Comparison of ENCODE assay signal across 8 cellular contexts in the genomic region with DNA sequence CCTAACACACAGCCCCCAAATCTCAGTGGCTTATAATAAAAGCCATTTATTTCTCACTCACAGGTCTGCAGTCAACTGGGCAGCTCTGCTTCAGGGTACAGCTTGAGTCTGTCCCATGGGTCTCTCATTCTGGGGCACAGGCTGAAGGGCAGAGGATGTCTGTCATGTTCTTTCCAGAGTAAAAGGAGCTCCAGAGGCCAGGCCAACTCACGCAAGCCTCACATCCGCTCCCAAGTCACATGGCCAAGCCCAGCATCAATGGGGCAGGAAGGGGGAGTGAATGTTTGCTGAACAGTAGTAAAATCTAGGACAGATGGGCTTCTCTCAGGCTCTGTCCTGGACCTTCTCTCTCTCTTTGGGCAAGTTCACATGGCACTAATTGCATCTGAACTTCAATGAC. TPM values are rescaled to one million over a fixed set of nuclear protein-coding genes. Genes with fewer than 3 reads are reported as not detected.
DNase-seq lines count a peak whose midpoint lies in the region; ATAC-seq and TF ChIP-seq lines count a peak whose summit lies in the region.

No MANE protein-coding gene starts in this region.

- H3K36me3 ChIP-seq in DOHH2 (ENCODE audit: control insufficient read depth, low read length) (no peaks in the 10 kb centered on the region), RWPE2 (ENCODE audit: low read depth) (no peaks in the 10 kb centered on the region), neural progenitor cell (no peaks in the 10 kb centered on the region)

- H3K4me1 ChIP-seq in DOHH2 (ENCODE audit: control insufficient read depth, low read length) (peaks cover 24% of the 10 kb centered on the region), RWPE2 (ENCODE audit: insufficient read depth, poor library complexity, severe bottlenecking) (peaks cover 5% of the 10 kb centered on the region), neural progenitor cell (peaks cover 29% of the 10 kb centered on the region)

- H3K4me3 Mint-ChIP-seq in neural progenitor cell, result no peak overlapping the region

- H3K9ac ChIP-seq in neural progenitor cell, result no peak overlapping the region

- peak; percentile 54 for ATAC-seq in RWPE2 (ENCODE audit: low read depth)
- ATAC-seq in esophagus mucosa, result peak; percentile 27
- ATAC-seq in GM21423 (IDR thresholded peaks at IDR 0.05; ENCODE audit: unreplicated experiment), result no peak

- DNase-seq in RWPE2 (ENCODE audit: low spot score) (no peak), neural progenitor cell (ENCODE audit: low spot score) (no peak), D341Med (ENCODE audit: low spot score) (no peak), NCI-H1436 treated with DMSO at 0.1 percent for 48 hours (lab: John Stamatoyannopoulos, UW) (no peak), NCI-H226 (no peak)

- no peaks in the 10 kb centered on the region for H3F3A ChIP-seq in DOHH2 (ENCODE audit: control insufficient read depth, insufficient read depth)
- peaks cover 16% of the 10 kb centered on the region for H3F3A ChIP-seq in neural progenitor cell (ENCODE audit: low read depth)

- H4K20me1 ChIP-seq in DOHH2 (ENCODE audit: control insufficient read depth, insufficient read depth, low read depth, low read length), result no peaks in the 10 kb centered on the region
- H4K20me1 ChIP-seq in neural progenitor cell (ENCODE audit: low read depth), result no peaks in the 10 kb centered on the region

- H3K9me3 ChIP-seq in DOHH2 (ENCODE audit: control insufficient read depth, insufficient read depth, low read length), result no peaks in the 10 kb centered on the region
- H3K9me3 ChIP-seq in RWPE2 (ENCODE audit: severe bottlenecking), result no peaks in the 10 kb centered on the region
- H3K9me3 ChIP-seq in neural progenitor cell (ENCODE audit: low read depth), result no peaks in the 10 kb centered on the region

- H3K36me3 Mint-ChIP-seq in neural progenitor cell, result no peaks in the 10 kb centered on the region

- no peak overlapping the region for H2AFZ ChIP-seq in neural progenitor cell (replicated peaks)

- H3K79me2 ChIP-seq in DOHH2 (ENCODE audit: control insufficient read depth, low read length) (no peaks in the 10 kb centered on the region), neural progenitor cell (ENCODE audit: low read depth) (no peaks in the 10 kb centered on the region)

- TF ChIP-seq CTCF in DOHH2 (IDR thresholded peaks at IDR 0.05; ENCODE audit: low read depth, low read length, poor library complexity, severe bottlenecking) (no peak), RWPE2 (IDR thresholded peaks at IDR 0.05; ENCODE audit: poor library complexity, severe bottlenecking) (no peak), neural progenitor cell (IDR thresholded peaks at IDR 0.05) (no peak)

- H3K4me3 ChIP-seq in DOHH2 (ENCODE audit: low read length) (peak overlapping the region; percentile 25; the same call in 1 of the 2 replicates), RWPE2 (ENCODE audit: severe bottlenecking) (no peak overlapping the region), neural progenitor cell (no peak overlapping the region)

- peaks cover 22% of the 10 kb centered on the region for H3K27me3 Mint-ChIP-seq in neural progenitor cell (ENCODE audit: insufficient read depth, low read depth)

- peak overlapping the region; percentile 44 for H3K4me2 ChIP-seq in DOHH2 (ENCODE audit: low read length)
- H3K4me2 ChIP-seq in neural progenitor cell, result no peak overlapping the region

- peaks cover 58% of the 10 kb centered on the region for H3K4me1 Mint-ChIP-seq in neural progenitor cell

- peak overlapping the region; percentile 83 for H3K27ac Mint-ChIP-seq in neural progenitor cell

- H3K27ac ChIP-seq in DOHH2 (ENCODE audit: low read depth, low read length) (no peak overlapping the region), RWPE2 (ENCODE audit: poor library complexity, severe bottlenecking) (no peak overlapping the region), neural progenitor cell (no peak overlapping the region)

- H3K9me2 ChIP-seq in DOHH2 (replicated peaks; ENCODE audit: control insufficient read depth, low read length), result no peaks in the 10 kb centered on the region

- H3K27me3 ChIP-seq in DOHH2 (ENCODE audit: control insufficient read depth, low read length), result peaks cover 15% of the 10 kb centered on the region
- H3K27me3 ChIP-seq in RWPE2 (ENCODE audit: insufficient read depth, poor library complexity, severe bottlenecking), result no peaks in the 10 kb centered on the region
- no peaks in the 10 kb centered on the region for H3K27me3 ChIP-seq in neural progenitor cell

- H3K9me3 Mint-ChIP-seq in neural progenitor cell, result no peaks in the 10 kb centered on the region

RNA-seq across cellular contexts. Expression of a gene that starts 7.1 kb away (rescaled TPM):
- total RNA-seq in esophagus mucosa (39.3 TPM), neural progenitor cell (ENCODE audit: low replicate concordance) (53.0 and 86.1 TPM in 2 replicates)
